1 cellular context compared by ENCODE assay signal in genomic region chr17:57662644-57663308, GRCh38.
TF ChIP-seq lines count a peak whose summit lies in the region.

No MANE protein-coding gene starts in this region.

TF ChIP-seq in SK-N-SH, 30 proteins besides CTCF, POLR2A, EP300 and RAD21 (continued from another document):
- TF ChIP-seq, protein P1, sequence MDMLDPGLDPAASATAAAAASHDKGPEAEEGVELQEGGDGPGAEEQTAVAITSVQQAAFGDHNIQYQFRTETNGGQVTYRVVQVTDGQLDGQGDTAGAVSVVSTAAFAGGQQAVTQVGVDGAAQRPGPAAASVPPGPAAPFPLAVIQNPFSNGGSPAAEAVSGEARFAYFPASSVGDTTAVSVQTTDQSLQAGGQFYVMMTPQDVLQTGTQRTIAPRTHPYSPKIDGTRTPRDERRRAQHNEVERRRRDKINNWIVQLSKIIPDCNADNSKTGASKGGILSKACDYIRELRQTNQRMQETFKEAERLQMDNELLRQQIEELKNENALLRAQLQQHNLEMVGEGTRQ (IDR thresholded peaks at IDR 0.05; ENCODE audit: borderline replicate concordance, low read depth, low read length): peak; percentile 15; the same call in 1 of the 2 replicates
- peak; percentile 31; the same call in 1 of the 2 replicates for TF ChIP-seq SMC3 (IDR thresholded peaks at IDR 0.05; ENCODE audit: low read depth, low read length)
TF ChIP-seq in SK-N-SH: peak in this region for 16.
